ENCODE assay signal across 30 cellular contexts in genomic region chr15:92650966-92651365, GRCh38.
"Had no signal": no experiment of that assay in that cellular context is flagged by ENCODE, and none has a peak within 500 bp of the region (broad histone marks: within the 10 kb centered on the region; RNA-seq: fewer than 3 reads in every experiment).

No MANE protein-coding gene starts in this region.

- H3K9me3 Mint-ChIP-seq: activated CD4-positive, alpha-beta memory T cell treated with anti-CD3 and anti-CD28 coated beads, Interleukin-2, amount 10 ng/mL, durations not matched to agents 7 days and 5 days; activated naive CD8-positive, alpha-beta T cell treated with anti-CD3 and anti-CD28 coated beads, Interleukin-2, amount 50 U/mL, for 24 hours; activated T-cell treated with anti-CD3 and anti-CD28 coated beads, Interleukin-2, amount 50 U/mL, for 24 hours had no signal

- FAIRE-seq: bronchial epithelial cell, TTC549 had no signal

- H3K27me3 ChIP-seq: ascending aorta, body of pancreas, MG63 had no signal

- H3K27ac Mint-ChIP-seq: activated CD4-positive, alpha-beta memory T cell treated with anti-CD3 and anti-CD28 coated beads, Interleukin-2, amount 10 ng/mL, durations not matched to agents 7 days and 5 days; activated CD4-positive, alpha-beta T cell treated with anti-CD3 and anti-CD28 coated beads for 36 hours; activated naive CD4-positive, alpha-beta T cell treated with anti-CD3 and anti-CD28 coated beads, Interleukin-2, amount 50 U/mL, for 72 hours; activated naive CD8-positive, alpha-beta T cell treated with anti-CD3 and anti-CD28 coated beads, Interleukin-2, amount 50 U/mL, for 24 hours; activated T-cell treated with anti-CD3 and anti-CD28 coated beads, Interleukin-2, amount 50 U/mL, for 24 hours; activated T-helper 1 cell treated with anti-CD3 and anti-CD28 coated beads, Interleukin-12 subunit alpha, Interleukin-12 subunit beta, Interleukin-2, Interleukin-4 antibody, amounts not matched to agents 30 ng/mL and 10 ng/mL and 1 ng/mL, durations not matched to agents 14 hours and 24 hours and 36 hours; T-helper 1 cell treated with Interleukin-12 subunit alpha and Interleukin-12 subunit beta and Interleukin-4 antibody, amounts not matched to agents 30 μg/mL and 1 μg/mL, for 36 hours had no signal

- DNase-seq: activated CD4-positive, alpha-beta memory T cell treated with anti-CD3 and anti-CD28 coated beads, Interleukin-2, amount 10 ng/mL, durations not matched to agents 7 days and 5 days; activated CD4-positive, alpha-beta T cell treated with anti-CD3 and anti-CD28 coated beads for 36 hours; activated CD4-positive, alpha-beta T cell treated with anti-CD3 and anti-CD28 coated beads, Interleukin-2, amount 50 U/mL, for 1 hour; activated CD8-positive, alpha-beta memory T cell treated with anti-CD3 and anti-CD28 coated beads, Interleukin-2, amount 50 U/mL, for 48 hours; activated effector memory CD4-positive, alpha-beta T cell treated with Interleukin-2 at 50 U/mL for 16 hours; activated naive CD4-positive, alpha-beta T cell; activated naive CD8-positive, alpha-beta T cell treated with anti-CD3 and anti-CD28 coated beads, Interleukin-2, amount 50 U/mL, for 24 hours; activated T-cell treated with anti-CD3 and anti-CD28 coated beads, Interleukin-2, amount 50 U/mL, for 24 hours; amniotic stem cell; central memory CD4-positive, alpha-beta T cell; MG63; MV-4-11; NCI-H1092 treated with DMSO at 0.1 percent for 48 hours; NCI-H1417 treated with DMSO at 0.1 percent for 48 hours; NCI-H1694; NCI-H2029; NCI-H2107; NCI-H345; NCI-H510A; NCI-H526 treated with DMSO at 0.1 percent for 48 hours; NK-92 treated with Interleukin-12 subunit alpha and Interleukin-12 subunit beta, amount 100 ng/mL, for 24 hours; OCI-M1; SHP77 treated with DMSO at 0.1 percent for 48 hours had no signal

- H3K36me3 ChIP-seq: ascending aorta, MG63 had no signal

- H3K4me3 ChIP-seq: ascending aorta, body of pancreas, MG63 had no signal

- H3K9me3 ChIP-seq: ascending aorta, body of pancreas had no signal

- H3K4me3 Mint-ChIP-seq: activated CD4-positive, alpha-beta memory T cell treated with anti-CD3 and anti-CD28 coated beads, Interleukin-2, amount 10 ng/mL, durations not matched to agents 7 days and 5 days; activated CD4-positive, alpha-beta T cell treated with anti-CD3 and anti-CD28 coated beads for 36 hours; activated naive CD8-positive, alpha-beta T cell treated with anti-CD3 and anti-CD28 coated beads, Interleukin-2, amount 50 U/mL, for 24 hours; activated T-cell treated with anti-CD3 and anti-CD28 coated beads, Interleukin-2, amount 50 U/mL, for 24 hours; activated T-helper 1 cell treated with anti-CD3 and anti-CD28 coated beads, Interleukin-12 subunit alpha, Interleukin-12 subunit beta, Interleukin-2, Interleukin-4 antibody, amounts not matched to agents 30 ng/mL and 10 ng/mL and 1 ng/mL, durations not matched to agents 14 hours and 24 hours and 36 hours; T-helper 1 cell treated with Interleukin-12 subunit alpha and Interleukin-12 subunit beta and Interleukin-4 antibody, amounts not matched to agents 30 μg/mL and 1 μg/mL, for 36 hours had no signal

- ATAC-seq: activated CD4-positive, alpha-beta T cell treated with anti-CD3 and anti-CD28 coated beads for 36 hours; activated naive CD4-positive, alpha-beta T cell treated with anti-CD3 and anti-CD28 coated beads, Interleukin-2, amount 50 U/mL, for 72 hours; activated naive CD8-positive, alpha-beta T cell treated with anti-CD3 and anti-CD28 coated beads, Interleukin-2, amount 50 U/mL, for 24 hours; body of pancreas had no signal

- H3K27ac ChIP-seq: ascending aorta had no signal
